5 cellular contexts compared by ENCODE assay signal in genomic region chr7:29528526-29528925, GRCh38. TPM values are rescaled to one million over a fixed set of nuclear protein-coding genes. Genes with fewer than 3 reads are reported as not detected.
"Had no signal": no experiment of that assay in that cellular context is flagged by ENCODE, and none has a peak within 500 bp of the region (broad histone marks: within the 10 kb centered on the region; RNA-seq: fewer than 3 reads in every experiment).

No MANE protein-coding gene starts in this region.

RNA-seq across cellular contexts. Expression of gene PRR15, which starts 35.1 kb away (rescaled TPM):
- total RNA-seq: HT1080, LHCN-M2, NCI-H460, OCI-LY7, SJCRH30 had no signal
